ENCODE assay signal across 22 cellular contexts in genomic region chr16:65394306-65394705, GRCh38.
"Had no signal": no experiment of that assay in that cellular context is flagged by ENCODE, and none has a peak within 500 bp of the region (broad histone marks: within the 10 kb centered on the region; RNA-seq: fewer than 3 reads in every experiment).

No MANE protein-coding gene starts in this region.

- H3K36me3 Mint-ChIP-seq: activated CD4-positive, alpha-beta memory T cell treated with anti-CD3 and anti-CD28 coated beads for 36 hours; activated naive CD8-positive, alpha-beta T cell treated with anti-CD3 and anti-CD28 coated beads for 36 hours had no signal

- H3K4me3 Mint-ChIP-seq: activated CD4-positive, alpha-beta memory T cell treated with anti-CD3 and anti-CD28 coated beads for 36 hours; activated naive CD8-positive, alpha-beta T cell treated with anti-CD3 and anti-CD28 coated beads for 36 hours; central memory CD8-positive, alpha-beta T cell; nephron progenitor cell; stimulated activated naive CD8-positive, alpha-beta T cell treated with anti-CD3 and anti-CD28 coated beads, Interleukin-15, amount 100 ng/mL, for 72 hours; T-helper 17 cell had no signal

- H3K27me3 Mint-ChIP-seq: activated CD4-positive, alpha-beta memory T cell treated with anti-CD3 and anti-CD28 coated beads for 36 hours; activated naive CD8-positive, alpha-beta T cell treated with anti-CD3 and anti-CD28 coated beads for 36 hours; central memory CD8-positive, alpha-beta T cell; progenitor cell of endocrine pancreas; stimulated activated naive CD8-positive, alpha-beta T cell treated with anti-CD3 and anti-CD28 coated beads, Interleukin-15, amount 100 ng/mL, for 72 hours; T-helper 17 cell had no signal

- H3K27ac ChIP-seq: breast epithelium, colonic mucosa, esophagus muscularis mucosa, heart right ventricle, suprapubic skin, tibial nerve had no signal

- H3K9me3 ChIP-seq: colonic mucosa, esophagus muscularis mucosa, mucosa of descending colon, suprapubic skin, tibial nerve had no signal

- H3K4me3 ChIP-seq: breast epithelium, colonic mucosa, esophagus muscularis mucosa, heart right ventricle, mucosa of descending colon, suprapubic skin, tibial nerve had no signal

- H3K27ac Mint-ChIP-seq: activated CD4-positive, alpha-beta memory T cell treated with anti-CD3 and anti-CD28 coated beads for 36 hours; activated naive CD8-positive, alpha-beta T cell treated with anti-CD3 and anti-CD28 coated beads for 36 hours; progenitor cell of endocrine pancreas; stimulated activated naive CD8-positive, alpha-beta T cell treated with anti-CD3 and anti-CD28 coated beads, Interleukin-15, amount 100 ng/mL, for 72 hours; T-helper 17 cell had no signal

- H3K36me3 ChIP-seq: breast epithelium, colonic mucosa, esophagus muscularis mucosa, heart right ventricle, suprapubic skin, tibial nerve had no signal

- H3K4me1 Mint-ChIP-seq: activated naive CD8-positive, alpha-beta T cell treated with anti-CD3 and anti-CD28 coated beads for 36 hours; central memory CD8-positive, alpha-beta T cell; stimulated activated naive CD8-positive, alpha-beta T cell treated with anti-CD3 and anti-CD28 coated beads, Interleukin-15, amount 100 ng/mL, for 72 hours; T-helper 17 cell had no signal

- H3K27me3 ChIP-seq: breast epithelium, colonic mucosa, esophagus muscularis mucosa, heart right ventricle, suprapubic skin, tibial nerve had no signal

- DNase-seq: activated CD4-positive, alpha-beta memory T cell treated with anti-CD3 and anti-CD28 coated beads for 36 hours; activated CD4-positive, alpha-beta T cell treated with anti-CD3 and anti-CD28 coated beads for 4 hours; activated CD4-positive, CD25-positive, alpha-beta regulatory T cell; activated naive CD4-positive, alpha-beta T cell treated with Interleukin-2 at 50 U/mL for 16 hours; activated naive CD8-positive, alpha-beta T cell treated with anti-CD3 and anti-CD28 coated beads for 36 hours; activated T-cell treated with anti-CD3 and anti-CD28 coated beads, Interleukin-2, amount 50 U/mL, for 48 hours; colonic mucosa; heart right ventricle; islet precursor cell; left cardiac atrium; mesendoderm; mucosa of descending colon; nephron progenitor cell; stimulated activated CD4-positive, alpha-beta T cell treated with anti-CD3 and anti-CD28 coated beads, Interleukin-1b, Interleukin-23, amount 100 ng/mL, for 48 hours; stimulated activated naive CD8-positive, alpha-beta T cell treated with anti-CD3 and anti-CD28 coated beads, Interleukin-15, amount 100 ng/mL, for 72 hours; T-helper 17 cell had no signal

- H3K4me1 ChIP-seq: breast epithelium, colonic mucosa, esophagus muscularis mucosa, heart right ventricle, suprapubic skin, tibial nerve had no signal
